ENCODE assay signal across 8 cellular contexts in the genomic region with DNA sequence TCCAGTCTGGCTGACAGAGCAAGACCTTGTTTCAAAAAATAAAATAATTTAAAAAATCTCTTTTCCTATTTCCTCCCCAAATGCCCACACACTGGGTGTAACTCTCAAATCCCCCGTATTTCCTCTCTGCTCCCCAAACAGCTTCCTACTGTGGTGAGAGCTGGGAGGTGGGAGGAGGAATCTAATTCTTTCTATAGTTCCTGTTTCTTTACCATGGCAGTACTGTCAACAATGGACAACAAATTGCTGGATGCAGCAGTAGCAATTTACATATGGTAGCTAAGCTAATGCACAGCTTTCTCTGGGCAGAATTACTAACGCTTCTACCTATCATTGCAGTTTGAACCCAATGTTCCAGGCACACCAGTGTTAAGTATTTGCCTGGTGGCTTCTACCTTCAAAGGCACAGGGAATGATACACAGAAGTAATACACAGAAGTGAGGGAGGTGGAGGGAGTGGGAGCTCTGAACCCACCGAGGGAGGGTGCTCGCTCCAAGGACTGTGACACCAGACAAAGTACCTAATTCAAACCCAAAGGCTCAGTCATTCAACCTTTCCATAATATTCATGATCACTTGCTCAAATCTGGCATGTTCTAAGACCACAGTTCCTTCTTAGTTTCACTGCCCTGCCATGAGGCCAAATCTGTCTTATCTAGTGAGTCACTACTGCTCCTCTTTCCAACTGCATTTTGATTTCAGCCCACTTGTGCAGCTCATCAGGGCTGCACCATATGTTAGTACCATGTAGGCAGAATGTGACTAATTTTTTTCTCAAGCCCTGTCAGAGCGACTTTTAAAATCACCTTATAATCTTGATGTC. TPM values are rescaled to one million over a fixed set of nuclear protein-coding genes. Genes with fewer than 3 reads are reported as not detected.
DNase-seq lines count a peak whose midpoint lies in the region; ATAC-seq, FAIRE-seq and TF ChIP-seq lines count a peak whose summit lies in the region.

No MANE protein-coding gene starts in this region.

- H3K27me3 ChIP-seq in small intestine (ENCODE audit: control insufficient read depth in 2 of 2, insufficient read depth in 2 of 2, low read length in 2 of 2): no peaks in the 10 kb centered on the region

- no peak for TF ChIP-seq CTCF in glutamatergic neuron (IDR thresholded peaks at IDR 0.05; ENCODE audit: partially characterized antibody, unreplicated experiment)

- H3K9me3 Mint-ChIP-seq in activated T-cell treated with anti-CD3 and anti-CD28 coated beads, Interleukin-2, amount 50 U/mL, for 4 hours: no peaks in the 10 kb centered on the region
- peaks cover 3% of the 10 kb centered on the region for H3K9me3 Mint-ChIP-seq in glutamatergic neuron (ENCODE audit: unreplicated experiment)

- H3K9me3 ChIP-seq in small intestine (ENCODE audit: control insufficient read depth, low read depth): no peaks in the 10 kb centered on the region

- H3K4me1 Mint-ChIP-seq in activated T-cell treated with anti-CD3 and anti-CD28 coated beads, Interleukin-2, amount 50 U/mL, for 4 hours (ENCODE audit: low read depth): peaks cover 83% of the 10 kb centered on the region
- H3K4me1 Mint-ChIP-seq in glutamatergic neuron (ENCODE audit: low read depth, unreplicated experiment): peaks cover 45% of the 10 kb centered on the region

- H3K36me3 Mint-ChIP-seq in activated T-cell treated with anti-CD3 and anti-CD28 coated beads, Interleukin-2, amount 50 U/mL, for 4 hours (ENCODE audit: insufficient read depth): peaks cover 14% of the 10 kb centered on the region
- no peaks in the 10 kb centered on the region for H3K36me3 Mint-ChIP-seq in glutamatergic neuron (ENCODE audit: unreplicated experiment)

- H3K4me3 Mint-ChIP-seq in activated T-cell treated with anti-CD3 and anti-CD28 coated beads, Interleukin-2, amount 50 U/mL, for 4 hours: peak overlapping the region; percentile 49
- H3K4me3 Mint-ChIP-seq in glutamatergic neuron (ENCODE audit: unreplicated experiment): peak overlapping the region; percentile 35

- 68 to 82% (median 71%) methylated on average over 5 of the region's 5 CpGs for WGBS in small intestine, 3 donors

- H3K4me3 ChIP-seq in small intestine (ENCODE audit: low read depth in 1 of 2, low read length in 2 of 2): no peak overlapping the region

- peak overlapping the region in 1 of 2 donors; percentile 10 for H3K27ac ChIP-seq in small intestine (ENCODE audit: low read depth in 1 of 2, low read length in 1 of 2)

- FAIRE-seq in small intestine (lab: Jason Lieb, UNC): no peak

- H3K27ac Mint-ChIP-seq in glutamatergic neuron (ENCODE audit: unreplicated experiment): peak overlapping the region; percentile 85

- peak; percentile 96 to 97 for ATAC-seq in activated T-cell treated with anti-CD3 and anti-CD28 coated beads, Interleukin-2, amount 50 U/mL, for 4 hours
- ATAC-seq in GM19035 (IDR thresholded peaks at IDR 0.05; ENCODE audit: unreplicated experiment): no peak

- H3K4me1 ChIP-seq in small intestine (ENCODE audit: control insufficient read depth in 2 of 2, insufficient read depth in 1 of 2, low read depth in 1 of 2, low read length in 1 of 2): peaks cover 0 to 5% of the 10 kb centered on the region in 2 donors

- no peaks in the 10 kb centered on the region for H3K36me3 ChIP-seq in small intestine (ENCODE audit: control insufficient read depth in 2 of 2, insufficient read depth in 2 of 2, low read length in 2 of 2)

- no peaks in the 10 kb centered on the region for H3K27me3 Mint-ChIP-seq in activated T-cell treated with anti-CD3 and anti-CD28 coated beads, Interleukin-2, amount 50 U/mL, for 4 hours (ENCODE audit: low read depth)
- peaks cover 7% of the 10 kb centered on the region for H3K27me3 Mint-ChIP-seq in glutamatergic neuron (ENCODE audit: unreplicated experiment)

- peak; percentile 56 for DNase-seq in stimulated activated naive CD4-positive, alpha-beta T cell treated with Interleukin-2 at 50 U/mL for 16 hours (lab: John Stamatoyannopoulos, UW)
- DNase-seq in stimulated activated naive CD4-positive, alpha-beta T cell (lab: John Stamatoyannopoulos, UW): no peak
- DNase-seq in LHCN-M2 (ENCODE audit: low read depth): peak; percentile 93
- peak; percentile 14 for DNase-seq in activated T-cell treated with anti-CD3 and anti-CD28 coated beads, Interleukin-2, amount 50 U/mL, for 4 hours
- no peak for DNase-seq in glutamatergic neuron
- peak; percentile 73 for DNase-seq in stimulated activated CD4-positive, alpha-beta T cell treated with anti-CD3 and anti-CD28 coated beads, Interleukin-1b, Interleukin-23, amount 100 ng/mL, for 48 hours
- DNase-seq in small intestine: no peak

RNA-seq across cellular contexts. Expression of a gene that starts 37.9 kb away (rescaled TPM):
- total RNA-seq in LHCN-M2 (2014; rRNA removed) (39.8 and 47.5 TPM in 2 replicates), glutamatergic neuron (ENCODE audit: unreplicated experiment) (261 TPM)
- polyA plus RNA-seq in LHCN-M2 (2012): 20.0 TPM
- 100 to 1,000 TPM; 186 to 199 (median 190) TPM for total RNA-seq in activated T-cell treated with anti-CD3 and anti-CD28 coated beads, Interleukin-2, amount 50 U/mL, for 4 hours
- 10 to 100 TPM; 16.5 to 32.1 (median 21.9) TPM for polyA plus RNA-seq in small intestine

RNA-seq across cellular contexts. Expression of a gene that starts 50.4 kb away (rescaled TPM):
- total RNA-seq in LHCN-M2 (2014; rRNA removed): 88.1 and 94.3 TPM in 2 replicates
- 70.4 TPM for polyA plus RNA-seq in LHCN-M2 (2012)
- 10 to 100 TPM; 47.1 to 54.7 (median 48.8) TPM for total RNA-seq in activated T-cell treated with anti-CD3 and anti-CD28 coated beads, Interleukin-2, amount 50 U/mL, for 4 hours
- 27.5 TPM for total RNA-seq in glutamatergic neuron (ENCODE audit: unreplicated experiment)
- polyA plus RNA-seq in small intestine: 10 to 100 TPM; 31.3 to 60.1 (median 34.6) TPM

Comparison
In these comparisons a context has a peak if more than half of its experiments do, and no peak if none do; other contexts are left out.
1. DNase-seq: peak in stimulated activated naive CD4-positive, alpha-beta T cell treated with Interleukin-2 at 50 U/mL for 16 hours (single experiment), LHCN-M2 (single experiment), activated T-cell treated with anti-CD3 and anti-CD28 coated beads, Interleukin-2, amount 50 U/mL, for 4 hours (single experiment) and stimulated activated CD4-positive, alpha-beta T cell treated with anti-CD3 and anti-CD28 coated beads, Interleukin-1b, Interleukin-23, amount 100 ng/mL, for 48 hours (single experiment); none in stimulated activated naive CD4-positive, alpha-beta T cell (0 of 6), glutamatergic neuron (single experiment) and small intestine (single experiment).